Comparison of ENCODE assay signal across 1 cellular context in genomic region chr9:33146298-33146697, GRCh38.
TF ChIP-seq lines count a peak whose summit lies in the region.

No MANE protein-coding gene starts in this region.

TF ChIP-seq in GM12878, 131 proteins besides CTCF, POLR2A, EP300 and RAD21:
- TF ChIP-seq ZZZ3 (IDR thresholded peaks at IDR 0.05; ENCODE audit: control insufficient read depth, insufficient read length, low read depth) (no peak), FOXM1 (IDR thresholded peaks at IDR 0.05; ENCODE audit: low read depth, low read length) (no peak), CHD1 (IDR thresholded peaks at IDR 0.05; ENCODE audit: low read depth, low read length) (no peak), SRF (IDR thresholded peaks at IDR 0.05; ENCODE audit: low read depth in 2 of 2, low read length in 2 of 2) (no peak), POLR2AphosphoS2 (IDR thresholded peaks at IDR 0.05; ENCODE audit: low read depth, low read length) (no peak), TBL1XR1 (IDR thresholded peaks at IDR 0.05; ENCODE audit: low read depth, low read length) (no peak), BACH1 (IDR thresholded peaks at IDR 0.05; ENCODE audit: borderline replicate concordance) (no peak), EGR1 (IDR thresholded peaks at IDR 0.05; ENCODE audit: borderline replicate concordance in 1 of 2, low read depth in 2 of 2, low read length in 2 of 2) (no peak), PML (IDR thresholded peaks at IDR 0.05; ENCODE audit: low read length) (no peak), SPI1 (IDR thresholded peaks at IDR 0.05; ENCODE audit: borderline replicate concordance, insufficient read depth, low read depth, low read length) (no peak), CEBPZ (IDR thresholded peaks at IDR 0.05; ENCODE audit: low read depth, low read length) (no peak), MEF2B (IDR thresholded peaks at IDR 0.05; ENCODE audit: partially characterized antibody, poor library complexity, severe bottlenecking) (no peak)
